8 cellular contexts compared by ENCODE assay signal in genomic region chr9:79489241-79490000, GRCh38.
DNase-seq lines count a peak whose midpoint lies in the region; ATAC-seq and TF ChIP-seq lines count a peak whose summit lies in the region.

No MANE protein-coding gene starts in this region.

- no peak overlapping the region for H3K27ac ChIP-seq in GM23338 (ENCODE audit: low read depth)
- H3K27ac ChIP-seq in RWPE2 (ENCODE audit: poor library complexity, severe bottlenecking): peak overlapping the region; percentile 24

- H4K20me1 ChIP-seq in GM23338 (replicated peaks; ENCODE audit: insufficient read depth): no peaks in the 10 kb centered on the region

- H3K4me1 ChIP-seq in GM23338 (ENCODE audit: insufficient read depth): no peaks in the 10 kb centered on the region
- H3K4me1 ChIP-seq in RWPE2 (ENCODE audit: insufficient read depth, poor library complexity, severe bottlenecking): peaks cover 15% of the 10 kb centered on the region

- H3K4me1 Mint-ChIP-seq in GM23338: peaks cover 5% of the 10 kb centered on the region; the same call in 1 of the 3 replicates

- H3K9me3 Mint-ChIP-seq in GM23338: peaks cover 4% of the 10 kb centered on the region; the same call in 2 of the 3 replicates

- H3K27ac Mint-ChIP-seq in GM23338: no peak overlapping the region; the same call in 1 of the 2 replicates

- H2AFZ ChIP-seq in GM23338: 0 out of 2 replicates have a peak overlapping the region, but pooled peaks have one; percentile 18

- H3K4me3 Mint-ChIP-seq in GM23338: no peak overlapping the region

- H3K9me2 ChIP-seq in GM23338 (ENCODE audit: insufficient read depth): no peaks in the 10 kb centered on the region; the same call in 1 of the 2 replicates

- H3K27me3 ChIP-seq in GM23338 (ENCODE audit: insufficient read depth) (no peaks in the 10 kb centered on the region), RWPE2 (ENCODE audit: insufficient read depth, poor library complexity, severe bottlenecking) (no peaks in the 10 kb centered on the region)

- H3K27me3 Mint-ChIP-seq in GM23338 (ENCODE audit: insufficient read depth, low read depth, poor library complexity): peaks cover 1% of the 10 kb centered on the region

- H3K36me3 ChIP-seq in GM23338 (ENCODE audit: insufficient read depth): no peaks in the 10 kb centered on the region
- H3K36me3 ChIP-seq in RWPE2 (ENCODE audit: low read depth): no peaks in the 10 kb centered on the region

- ATAC-seq in GM23338: no peak
- peak; percentile 86 for ATAC-seq in RWPE2 (ENCODE audit: low read depth)
- no peak for ATAC-seq in GM21576 (IDR thresholded peaks at IDR 0.05; ENCODE audit: unreplicated experiment)
- no peak for ATAC-seq in HG02642 (IDR thresholded peaks at IDR 0.05; ENCODE audit: poor library complexity, unreplicated experiment)

- no peaks in the 10 kb centered on the region for H3K79me2 ChIP-seq in GM23338 (replicated peaks; ENCODE audit: insufficient read depth)

- TF ChIP-seq CTCF in GM23338 (conservative IDR thresholded peaks at IDR 0.05; ENCODE audit: low read depth in 2 of 2) (no peak), RWPE2 (IDR thresholded peaks at IDR 0.05; ENCODE audit: poor library complexity, severe bottlenecking) (no peak)

- H3K4me3 ChIP-seq in GM23338 (no peak overlapping the region), RWPE2 (ENCODE audit: severe bottlenecking) (no peak overlapping the region)

- no peaks in the 10 kb centered on the region for H3F3A ChIP-seq in GM23338 (replicated peaks; ENCODE audit: low read depth)

- no peak overlapping the region for H3K4me2 ChIP-seq in GM23338

- DNase-seq in GM23338 (ENCODE audit: low spot score) (peak; percentile 7), RWPE2 (ENCODE audit: low spot score) (no peak), foreskin melanocyte (peak; percentile 35), posterior vena cava (ENCODE audit: low spot score) (peak; percentile 76), NCI-H2081 (lab: John Stamatoyannopoulos, UW) (no peak)
- no peak for DNase-seq in activated CD4-positive, alpha-beta T cell treated with anti-CD3 and anti-CD28 coated beads for 48 hours

- H3K36me3 Mint-ChIP-seq in GM23338 (ENCODE audit: low read depth): no peaks in the 10 kb centered on the region; the same call in 2 of the 3 replicates

- H3K9me3 ChIP-seq in RWPE2 (ENCODE audit: severe bottlenecking): no peaks in the 10 kb centered on the region

- intact Hi-C loops in posterior vena cava (cut with DNase I): no loop called here

TF ChIP-seq in GM23338, 12 proteins besides CTCF, POLR2A, EP300 and RAD21:
- no peak for TF ChIP-seq CREB1 (CRISPR knock-in tag; IDR thresholded peaks at IDR 0.05; ENCODE audit: low read depth)

Comparison
In these comparisons a context has a peak if more than half of its experiments do, and no peak if none do; other contexts are left out.
1. DNase-seq: peak in GM23338 (single experiment), foreskin melanocyte (single experiment) and posterior vena cava (single experiment); none in RWPE2 (single experiment), activated CD4-positive, alpha-beta T cell treated with anti-CD3 and anti-CD28 coated beads for 48 hours (single experiment) and NCI-H2081 (0 of 2).